1 cellular context compared by ENCODE assay signal in the genomic region with DNA sequence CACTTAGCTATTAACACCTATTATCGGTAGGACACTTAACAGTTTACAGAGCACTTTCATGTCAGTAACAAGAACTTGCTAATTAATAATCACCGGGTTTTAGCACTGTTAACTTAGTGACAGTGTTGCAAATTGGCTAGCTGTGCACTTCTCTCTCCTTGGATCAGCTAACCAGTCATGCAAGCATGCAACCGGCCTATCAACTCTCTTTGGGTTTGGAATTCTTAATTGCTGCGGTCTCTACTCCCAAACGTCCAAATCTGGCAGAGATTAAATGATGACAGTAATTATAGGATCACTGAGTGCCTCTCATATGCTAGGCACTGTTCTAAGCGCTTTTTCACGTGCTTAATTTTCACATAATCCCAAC.
TF ChIP-seq lines count a peak whose summit lies in the region.

No MANE protein-coding gene starts in this region.

TF ChIP-seq in endothelial cell of umbilical vein, 7 proteins besides CTCF, POLR2A, EP300 and RAD21 (continued from another document):
- TF ChIP-seq EZH2 (IDR thresholded peaks at IDR 0.05; ENCODE audit: borderline replicate concordance, low read depth, low read length, severe bottlenecking) (no peak), FOS (IDR thresholded peaks at IDR 0.05; ENCODE audit: borderline replicate concordance, insufficient read depth, low read length) (no peak), JUN (IDR thresholded peaks at IDR 0.05; ENCODE audit: borderline replicate concordance, insufficient read depth, insufficient read length, low read depth) (no peak), MYC (IDR thresholded peaks at IDR 0.05; ENCODE audit: low read depth, low read length) (no peak)
TF ChIP-seq in endothelial cell of umbilical vein: peak in this region for 0.
